ENCODE assay signal across 16 cellular contexts in genomic region chr1:172137703-172138102, GRCh38.
A peak's percentile ranks its signal among the peaks of the same experiment; 100 is the strongest.
DNase-seq lines count a peak whose midpoint lies in the region; ATAC-seq and TF ChIP-seq lines count a peak whose summit lies in the region.
"Had no signal": no experiment of that assay in that cellular context is flagged by ENCODE, and none has a peak within 500 bp of the region (broad histone marks: within the 10 kb centered on the region; RNA-seq: fewer than 3 reads in every experiment).

No MANE protein-coding gene starts in this region.

- H2AFZ ChIP-seq in ACC112 (ENCODE audit: low read length, unreplicated experiment), result no peak overlapping the region

- H3K4me2 ChIP-seq in skeletal muscle satellite cell (ENCODE audit: low read length), result peak overlapping the region; percentile 65

- H3K79me2 ChIP-seq in ACC112 (ENCODE audit: control insufficient read depth, insufficient read depth, low read length, unreplicated experiment), result peaks cover 34% of the 10 kb centered on the region

- intact Hi-C loops in natural killer cell (cut with micrococcal nuclease), result no loop called here

- peak overlapping the region; percentile 77 for H3K27ac ChIP-seq in ACC112 (ENCODE audit: low read depth, low read length)

- peak overlapping the region; percentile 65 for H3K9ac ChIP-seq in adipocyte (ENCODE audit: low read length)
- no peak overlapping the region for H3K9ac ChIP-seq in skeletal muscle satellite cell (ENCODE audit: low read depth, low read length)

- H3K4me3 Mint-ChIP-seq in natural killer cell, result no peak overlapping the region

- no peak for DNase-seq in adipocyte (ENCODE audit: low read depth)
- peak; percentile 32 for DNase-seq in fibroblast of the aortic adventitia (ENCODE audit: low read depth)
- DNase-seq in NCI-H69 (lab: John Stamatoyannopoulos, UW), result no peak
- no peak for DNase-seq in natural killer cell
- DNase-seq in NCI-H510A treated with DMSO at 0.1 percent for 48 hours (lab: John Stamatoyannopoulos, UW), result no peak
- no peak for DNase-seq in kidney glomerular epithelial cell (lab: John Stamatoyannopoulos, UW)
- DNase-seq: C1 segment of cervical spinal cord; IMR-90; NCI-H1436; NCI-H2081; NCI-H226; NCI-H526 treated with DMSO at 0.1 percent for 48 hours; NK-92 treated with Interleukin-12 subunit alpha and Interleukin-12 subunit beta, amount 100 ng/mL, for 24 hours had no signal

- no peak for ATAC-seq in natural killer cell
- ATAC-seq: HCT116 had no signal

- H3K9me3 ChIP-seq in adipocyte (ENCODE audit: control insufficient read depth, low read length) (no peaks in the 10 kb centered on the region), skeletal muscle satellite cell (replicated peaks; ENCODE audit: low read length) (no peaks in the 10 kb centered on the region)

- peaks cover 59% of the 10 kb centered on the region for H3K4me1 ChIP-seq in ACC112 (ENCODE audit: control insufficient read depth, insufficient read depth, low read length, unreplicated experiment)
- peaks cover 42% of the 10 kb centered on the region for H3K4me1 ChIP-seq in adipocyte (ENCODE audit: control insufficient read depth, insufficient read depth, low read length)
- peaks cover 49% of the 10 kb centered on the region for H3K4me1 ChIP-seq in skeletal muscle satellite cell (ENCODE audit: control insufficient read depth, insufficient read depth, low read length)

- peaks cover 0 to 7% of the 10 kb centered on the region in 2 donors for H3K4me1 Mint-ChIP-seq in natural killer cell

- TF ChIP-seq CTCF in fibroblast of the aortic adventitia (IDR thresholded peaks at IDR 0.05; ENCODE audit: insufficient read depth, low read length) (no peak), natural killer cell (IDR thresholded peaks at IDR 0.05) (no peak)

- H3K27ac Mint-ChIP-seq in natural killer cell, result no peak overlapping the region

- H3K4me3 ChIP-seq in ACC112 (ENCODE audit: low read depth, low read length) (no peak overlapping the region), adipocyte (ENCODE audit: low read length) (no peak overlapping the region), fibroblast of the aortic adventitia (ENCODE audit: low read depth, low read length) (no peak overlapping the region), skeletal muscle satellite cell (ENCODE audit: low read length) (no peak overlapping the region)

- H3K36me3 Mint-ChIP-seq in natural killer cell, result no peaks in the 10 kb centered on the region

- H3K36me3 ChIP-seq in ACC112 (ENCODE audit: insufficient read depth, low read length) (peaks cover 19% of the 10 kb centered on the region), adipocyte (ENCODE audit: control insufficient read depth, insufficient read depth, low read length, severe bottlenecking) (peaks cover 41% of the 10 kb centered on the region), skeletal muscle satellite cell (ENCODE audit: insufficient read depth, low read length) (peaks cover 18% of the 10 kb centered on the region)

- no peaks in the 10 kb centered on the region for H3K9me3 Mint-ChIP-seq in natural killer cell

- peaks cover 0 to 3% of the 10 kb centered on the region in 2 donors for H3K27me3 Mint-ChIP-seq in natural killer cell (ENCODE audit: low read depth in 2 of 2)

- H3K27me3 ChIP-seq in ACC112 (ENCODE audit: insufficient read depth, low read length) (no peaks in the 10 kb centered on the region), adipocyte (replicated peaks; ENCODE audit: control insufficient read depth, insufficient read depth, low read length) (no peaks in the 10 kb centered on the region), skeletal muscle satellite cell (ENCODE audit: control insufficient read depth, insufficient read depth, low read length) (no peaks in the 10 kb centered on the region)
